Comparison of ENCODE assay signal across 8 cellular contexts in the genomic region with DNA sequence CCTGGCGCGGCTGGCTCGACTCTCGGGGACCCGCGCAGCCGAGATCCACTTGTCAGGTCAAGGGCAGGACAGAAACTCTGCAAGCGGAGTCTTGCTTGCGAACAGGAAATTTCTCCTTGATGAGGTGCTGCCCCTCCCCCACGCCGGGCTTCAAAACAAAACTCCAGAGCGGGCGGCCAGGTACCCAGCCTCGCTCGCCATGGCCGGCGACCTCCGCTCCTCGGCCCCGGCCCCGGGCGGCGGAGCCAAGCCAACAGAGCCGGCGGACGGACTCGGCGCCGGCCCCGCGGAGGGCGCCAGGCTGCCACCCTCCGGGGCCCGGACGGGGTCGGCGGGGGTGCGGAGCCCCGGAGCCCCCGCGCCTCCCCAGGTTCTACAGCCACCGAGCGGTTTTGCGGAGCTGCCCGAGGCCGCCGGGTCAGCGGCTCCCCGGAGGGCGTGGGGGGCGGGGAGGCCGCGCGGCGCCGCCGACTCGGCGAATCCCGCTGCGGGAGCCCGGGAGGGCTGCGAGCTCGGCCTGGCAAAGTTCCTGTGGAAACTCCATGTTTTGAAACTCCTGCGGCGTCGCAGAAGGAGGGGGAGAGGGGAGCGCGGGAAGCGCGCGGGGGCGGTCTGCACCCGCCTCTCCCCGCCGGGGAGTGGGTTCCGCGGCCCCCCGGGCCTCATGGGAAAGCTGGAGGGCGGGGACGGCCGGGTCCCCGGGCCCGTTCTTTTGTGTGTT. TPM values are rescaled to one million over a fixed set of nuclear protein-coding genes. Genes with fewer than 3 reads are reported as not detected.
DNase-seq lines count a peak whose midpoint lies in the region; ATAC-seq, FAIRE-seq and TF ChIP-seq lines count a peak whose summit lies in the region.

No MANE protein-coding gene starts in this region.

- intact Hi-C loops in GM12878 (cut with micrococcal nuclease; ENCODE audit: unreplicated experiment), result no loop called here

- peak; percentile 78 for DNase-seq in NCI-H2227 (lab: John Stamatoyannopoulos, UW; ENCODE audit: unreplicated experiment)
- no peak for DNase-seq in NCI-H2227 treated with DMSO at 0.1 percent for 48 hours (lab: John Stamatoyannopoulos, UW)
- peak; percentile 67 for DNase-seq in NCI-H146 (lab: John Stamatoyannopoulos, UW)
- no peak for DNase-seq in GM12878 (ENCODE audit: low read depth, low spot score)
- DNase-seq in kidney epithelial cell (ENCODE audit: low read depth), result no peak
- DNase-seq in DMS79 (lab: John Stamatoyannopoulos, UW), result no peak

- ATAC-seq in GM12878 (no peak), GM19455 (IDR thresholded peaks at IDR 0.05; ENCODE audit: unreplicated experiment) (no peak)
- ATAC-seq in stimulated activated memory B cell treated with anti-CD40 and anti-IgM and Interleukin-4, amounts not matched to agents 10 μg/mL and 1 μg/mL and 100 μg/mL, for 72 hours, result no peak

- no peak for FAIRE-seq in GM12878 (lab: Jason Lieb, UNC)

- peak overlapping the region; percentile 48 for H3K4me3 Mint-ChIP-seq in stimulated activated memory B cell treated with anti-CD40 and anti-IgM and Interleukin-4, amounts not matched to agents 10 μg/mL and 1 μg/mL and 100 μg/mL, for 72 hours

- WGBS in GM12878 (ENCODE audit: insufficient coverage, insufficient replicate concordance, low lambda C conversion rate, missing lambda C conversion rate), result 40% methylated on average over 42 of the region's 84 CpGs

- H3K79me2 ChIP-seq in GM12878 (ENCODE audit: control insufficient read depth, insufficient read depth, low read length), result peaks cover 4% of the 10 kb centered on the region

- no peak for TF ChIP-seq RAD21 in GM12878 (IDR thresholded peaks at IDR 0.05; ENCODE audit: insufficient read depth, low read depth, low read length)

- peaks cover 11% of the 10 kb centered on the region; the same call in 1 of the 2 replicates for H3K4me1 ChIP-seq in GM12878 (ENCODE audit: control insufficient read depth, insufficient read depth, low read length)

- no peak for TF ChIP-seq POLR2A in GM12878 (IDR thresholded peaks at IDR 0.05; ENCODE audit: low read depth, low read length)

- no peak for TF ChIP-seq EP300 in GM12878 (IDR thresholded peaks at IDR 0.05; ENCODE audit: borderline replicate concordance in 1 of 2, control insufficient read depth in 1 of 2, low read depth in 2 of 2, low read length in 2 of 2)

- H3K36me3 Mint-ChIP-seq in stimulated activated memory B cell treated with anti-CD40 and anti-IgM and Interleukin-4, amounts not matched to agents 10 μg/mL and 1 μg/mL and 100 μg/mL, for 72 hours, result no peaks in the 10 kb centered on the region

- H3K27me3 ChIP-seq in GM12878 (replicated peaks in 1 of 2; ENCODE audit: control insufficient read depth in 2 of 2, insufficient read depth in 2 of 2, low read length in 1 of 2) (no peaks in the 10 kb centered on the region; a peak in 1 of 4 replicates), kidney epithelial cell (ENCODE audit: control insufficient read depth, insufficient read depth, low read length) (peaks cover 22% of the 10 kb centered on the region)

- H2AFZ ChIP-seq in GM12878 (ENCODE audit: control insufficient read depth, low read depth, low read length), result no peak overlapping the region

- peak overlapping the region; percentile 40; the same call in 1 of the 2 replicates for H3K4me2 ChIP-seq in GM12878 (ENCODE audit: control insufficient read depth, insufficient read depth)

- H3K27ac ChIP-seq in GM12878 (ENCODE audit: control insufficient read depth, insufficient read depth), result no peak overlapping the region

- H3K36me3 ChIP-seq in GM12878 (ENCODE audit: control insufficient read depth in 2 of 2, insufficient read depth in 2 of 2, low read length in 1 of 2) (no peaks in the 10 kb centered on the region), kidney epithelial cell (ENCODE audit: control insufficient read depth, insufficient read depth, low read length) (no peaks in the 10 kb centered on the region)

- no TSS peak for BruUV-seq in GM12878 (replicated peaks; lab: Mats Ljungman, UMichigan)

- RAD21 ChIA-PET in GM12878 (lab: Charles Lee; ENCODE audit: unreplicated experiment), result no interaction called here

- H3K9me3 ChIP-seq in GM12878 (replicated peaks; ENCODE audit: control insufficient read depth, insufficient read depth, low read length), result no peaks in the 10 kb centered on the region; the same call in 1 of the 3 replicates

- no peaks in the 10 kb centered on the region for H3K27me3 Mint-ChIP-seq in stimulated activated memory B cell treated with anti-CD40 and anti-IgM and Interleukin-4, amounts not matched to agents 10 μg/mL and 1 μg/mL and 100 μg/mL, for 72 hours

- CTCF ChIA-PET in GM12878 (lab: Yijun Ruan, JAX), result no interaction called here

- no peak overlapping the region for H3K27ac Mint-ChIP-seq in stimulated activated memory B cell treated with anti-CD40 and anti-IgM and Interleukin-4, amounts not matched to agents 10 μg/mL and 1 μg/mL and 100 μg/mL, for 72 hours

- in situ Hi-C loops in GM12878 (cut with MboI), result no loop called here

- H3K4me1 Mint-ChIP-seq in stimulated activated memory B cell treated with anti-CD40 and anti-IgM and Interleukin-4, amounts not matched to agents 10 μg/mL and 1 μg/mL and 100 μg/mL, for 72 hours, result peaks cover 11% of the 10 kb centered on the region

- no peak overlapping the region; the same call in 1 of the 2 replicates for H3K9ac ChIP-seq in GM12878 (ENCODE audit: control insufficient read depth, insufficient read depth, low read length)

- H3K9me3 Mint-ChIP-seq in stimulated activated memory B cell treated with anti-CD40 and anti-IgM and Interleukin-4, amounts not matched to agents 10 μg/mL and 1 μg/mL and 100 μg/mL, for 72 hours, result no peaks in the 10 kb centered on the region

- SMC1A ChIA-PET in GM12878 (lab: Charles Lee; ENCODE audit: uncharacterized antibody, unreplicated experiment), result interaction anchor here (1.0 kb wide), 1 partner anchor 44 kb away, joined by 3 read pairs; no protein-coding TSS in a partner anchor

- H4K20me1 ChIP-seq in GM12878 (ENCODE audit: control insufficient read depth, insufficient read depth), result no peaks in the 10 kb centered on the region; the same call in 1 of the 2 replicates

- peak overlapping the region; percentile 36; the same call in 1 of the 2 replicates for H3K4me3 ChIP-seq in GM12878
- peak overlapping the region; percentile 44 for H3K4me3 ChIP-seq in kidney epithelial cell (ENCODE audit: low read depth, low read length)

- TF ChIP-seq CTCF in GM12878 (IDR thresholded peaks at IDR 0.05 in 2 of 3, conservative IDR thresholded peaks at IDR 0.05 in 1 of 3; ENCODE audit: control insufficient read depth in 2 of 3, extremely low read depth in 1 of 3, insufficient read depth in 1 of 3, low read depth in 3 of 3, low read length in 3 of 3) (no peak), kidney epithelial cell (IDR thresholded peaks at IDR 0.05; ENCODE audit: insufficient read depth, low read length, poor library complexity, severe bottlenecking) (no peak)

- POLR2A ChIA-PET in GM12878 (lab: Charles Lee), result no interaction called here

TF ChIP-seq in GM12878, 131 proteins besides CTCF, POLR2A, EP300 and RAD21:
- TF ChIP-seq CBX3 (IDR thresholded peaks at IDR 0.05; ENCODE audit: borderline replicate concordance, low read depth) (no peak), IKZF1 (conservative IDR thresholded peaks at IDR 0.05) (0 out of 2 replicates have a peak, but pooled peaks have one; percentile 12), SMARCA5 (IDR thresholded peaks at IDR 0.05) (no peak), HDAC6 (IDR thresholded peaks at IDR 0.05; ENCODE audit: unreplicated experiment) (no peak)
TF ChIP-seq in GM12878: peak in this region for 1.

RNA-seq across cellular contexts. Expression of a gene that starts 11.7 kb away (rescaled TPM):
- total RNA-seq in GM12878 (2013; cell fraction: nucleolus; rRNA removed), result 8.7 and 10.9 TPM in 2 replicates
- 9.9 and 12.8 TPM in 2 replicates for total RNA-seq in GM12878 (2014; rRNA removed)
- 7.0 and 7.3 TPM in 2 replicates for total RNA-seq in GM12878 (2014; rRNA removed; fragmentation: Illumina TruSeq; extraction: Trizol)
- 16.4 and 17.5 TPM in 2 replicates for total RNA-seq in GM12878 (2021)
- polyA plus RNA-seq in GM12878 (2011; ENCODE audit: low read depth), result 9.8 TPM
- polyA plus RNA-seq in GM12878 (2011; rRNA removed), result 7.5 and 8.0 TPM in 2 replicates
- 6.9 and 11.2 TPM in 2 replicates for polyA plus RNA-seq in GM12878 (2011; cell fraction: cytosol; rRNA removed)
- 22.9 and 32.6 TPM in 2 replicates for polyA plus RNA-seq in GM12878 (2011; cell fraction: nucleus; rRNA removed)
- 12.0 and 13.5 TPM in 2 replicates for polyA plus RNA-seq in GM12878 (2012)
- polyA plus RNA-seq in GM12878 (2014; fragmentation: Illumina TruSeq; extraction: Trizol), result 14.6 and 14.8 TPM in 2 replicates
- polyA plus RNA-seq in GM12878 (2014; fragmentation: Nextera tagmentation; extraction: Ambion mirVana), result 1 to 10 TPM; 5.1 to 8.0 TPM
- polyA plus RNA-seq in GM12878 (2014; rRNA removed), result 9.6 and 10.0 TPM in 2 replicates
- 10 to 100 TPM; 10.1 to 10.9 TPM for polyA plus RNA-seq in GM12878 (2016; fragmentation: Nextera tagmentation; extraction: Ambion mirVana)
- polyA minus RNA-seq in GM12878 (2011; rRNA and poly(A)+ RNA removed), result 8.6 and 10.0 TPM in 2 replicates
- 8.4 and 9.4 TPM in 2 replicates for polyA minus RNA-seq in GM12878 (2011; cell fraction: cytosol; rRNA and poly(A)+ RNA removed)
- 7.9 and 12.2 TPM in 2 replicates for polyA minus RNA-seq in GM12878 (2011; cell fraction: nucleus; rRNA and poly(A)+ RNA removed)
- total RNA-seq in kidney epithelial cell, result 28.5 and 29.5 TPM in 2 replicates

Comparison
In these comparisons a context has a peak if more than half of its experiments do, and no peak if none do; other contexts are left out.
1. DNase-seq: peak in NCI-H2227 (single experiment) and NCI-H146 (single experiment); none in NCI-H2227 treated with DMSO at 0.1 percent for 48 hours (single experiment), GM12878 (single experiment), kidney epithelial cell (single experiment) and DMS79 (single experiment).